Comparison of ENCODE assay signal across 28 cellular contexts in the genomic region with DNA sequence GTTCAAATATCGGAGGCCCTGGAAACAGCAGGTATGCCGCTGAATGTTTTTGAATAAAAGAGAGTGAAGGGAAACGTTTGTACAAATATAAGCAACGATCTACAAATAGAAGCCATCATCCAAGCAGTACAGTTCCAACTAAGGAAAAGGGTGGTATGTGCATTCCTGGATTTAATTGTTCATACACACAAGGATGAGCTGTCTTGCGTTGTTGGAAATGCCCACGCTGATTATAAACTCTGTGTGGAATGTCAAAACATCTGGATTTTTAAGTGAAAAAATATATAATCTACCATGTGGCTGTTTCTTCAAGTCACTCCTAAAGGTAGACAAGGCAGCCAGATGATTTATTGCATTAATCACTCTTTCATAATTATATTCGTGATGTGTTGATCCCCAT.
"Had no signal": no experiment of that assay in that cellular context is flagged by ENCODE, and none has a peak within 500 bp of the region (broad histone marks: within the 10 kb centered on the region; RNA-seq: fewer than 3 reads in every experiment).

No MANE protein-coding gene starts in this region.

- H3K4me3 ChIP-seq: gastrocnemius medialis, right atrium auricular region, smooth muscle cell, upper lobe of left lung had no signal

- H3K9me3 ChIP-seq: gastrocnemius medialis, right atrium auricular region, upper lobe of left lung had no signal

- H3K4me1 ChIP-seq: parathyroid adenoma, right atrium auricular region, upper lobe of left lung had no signal

- H3K4me2 ChIP-seq: smooth muscle cell had no signal

- H3K27ac ChIP-seq: gastrocnemius medialis, parathyroid adenoma, right atrium auricular region, upper lobe of left lung, VCaP had no signal

- H2AFZ ChIP-seq: parathyroid adenoma had no signal

- ATAC-seq: activated CD4-positive, CD25-positive, alpha-beta regulatory T cell treated with anti-CD3 and anti-CD28 coated beads, Interleukin-2, amount 50 U/mL, for 24 hours; effector memory CD8-positive, alpha-beta T cell; gastrocnemius medialis; left ventricle myocardium superior; stimulated activated memory B cell treated with anti-CD40 and anti-IgM and Interleukin-4, amounts not matched to agents 10 μg/mL and 1 μg/mL and 100 μg/mL, for 72 hours; stimulated activated naive CD8-positive, alpha-beta T cell treated with anti-CD3 and anti-CD28 coated beads, Interleukin-15, amount 100 ng/mL, for 72 hours had no signal

- DNase-seq: activated CD4-positive, alpha-beta memory T cell treated with anti-CD3 and anti-CD28 coated beads for 36 hours; activated CD4-positive, alpha-beta T cell treated with anti-CD3 and anti-CD28 coated beads for 48 hours; activated CD8-positive, alpha-beta memory T cell treated with anti-CD3 and anti-CD28 coated beads, Interleukin-2, amount 50 U/mL, for 4 hours; activated effector memory CD4-positive, alpha-beta T cell treated with anti-CD3 and anti-CD28 coated beads, Interleukin-2, amount 50 U/mL, for 16 hours; activated naive CD4-positive, alpha-beta T cell treated with anti-CD3 and anti-CD28 coated beads, Interleukin-2, amount 10 ng/mL, durations not matched to agents 7 days and 5 days; activated naive CD8-positive, alpha-beta T cell treated with anti-CD3 and anti-CD28 coated beads, Interleukin-2, amount 10 ng/mL, durations not matched to agents 7 days and 5 days; activated T-cell treated with anti-CD3 and anti-CD28 coated beads, Interleukin-2, amount 50 U/mL, for 1 hour; caudate nucleus; cortex of kidney; effector memory CD8-positive, alpha-beta T cell; erythroblast; gastrocnemius medialis; glutamatergic neuron; left ventricle myocardium superior; nephron progenitor cell; stimulated activated CD4-positive, alpha-beta T cell treated with anti-CD3 and anti-CD28 coated beads, Interleukin-1b, Interleukin-23, amount 100 ng/mL, for 48 hours; stimulated activated CD4-positive, alpha-beta T cell treated with anti-CD3 and anti-CD28 coated beads, Interleukin-4, amount 100 ng/mL, for 4 hours; stimulated activated CD8-positive, alpha-beta memory T cell treated with anti-CD3 and anti-CD28 coated beads, Interleukin-4, amount 100 ng/mL, for 48 hours; stimulated activated naive CD8-positive, alpha-beta T cell treated with anti-CD3 and anti-CD28 coated beads, Interleukin-15, amount 100 ng/mL, for 72 hours; substantia nigra; T-helper 9 cell; upper lobe of left lung had no signal

- H3K9ac ChIP-seq: parathyroid adenoma had no signal

- H3K27me3 ChIP-seq: gastrocnemius medialis, right atrium auricular region, upper lobe of left lung had no signal

- H3K36me3 ChIP-seq: gastrocnemius medialis, right atrium auricular region, upper lobe of left lung had no signal

- H3K79me2 ChIP-seq: parathyroid adenoma had no signal
